In the genomic region with DNA sequence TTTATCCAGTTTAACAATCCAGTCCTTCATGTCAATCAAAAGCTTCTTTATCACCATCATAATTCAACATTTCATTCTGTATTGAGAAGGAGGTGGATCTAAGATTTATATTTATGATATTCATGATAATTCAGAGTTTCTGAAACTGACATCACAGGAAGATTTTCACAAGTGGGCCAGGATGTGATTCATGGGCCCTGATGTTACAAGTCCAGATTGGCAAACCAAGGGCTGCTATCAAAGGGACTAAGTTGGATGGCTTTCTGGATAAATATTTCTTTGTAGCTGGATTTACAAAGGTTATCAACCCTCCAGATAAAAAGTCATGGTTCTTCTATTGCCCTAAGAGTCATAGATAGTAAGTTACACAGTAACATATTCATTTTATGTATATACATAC, we compare ENCODE assay signal across 12 cellular contexts.
"Had no signal": no experiment of that assay in that cellular context is flagged by ENCODE, and none has a peak within 500 bp of the region (broad histone marks: within the 10 kb centered on the region; RNA-seq: fewer than 3 reads in every experiment).

No MANE protein-coding gene starts in this region.

- H3K4me1 ChIP-seq: heart left ventricle, transverse colon had no signal

- H3K9me3 ChIP-seq: heart left ventricle, neutrophil, stomach, thoracic aorta, transverse colon had no signal

- H3K4me3 ChIP-seq: heart left ventricle, skin epidermis, stomach, thoracic aorta, transverse colon had no signal

- ATAC-seq: foreskin keratinocyte; heart left ventricle; naive thymus-derived CD8-positive, alpha-beta T cell; sciatic nerve had no signal

- DNase-seq: heart left ventricle; hippocampal formation; naive thymus-derived CD8-positive, alpha-beta T cell; stimulated activated naive CD4-positive, alpha-beta T cell; stomach; substantia nigra; transverse colon had no signal

- H3K27ac ChIP-seq: foreskin keratinocyte, heart left ventricle, neutrophil, skin epidermis, stomach, thoracic aorta, transverse colon had no signal

- H3K27me3 ChIP-seq: foreskin keratinocyte, heart left ventricle, neutrophil, stomach, transverse colon had no signal

- H3K36me3 ChIP-seq: heart left ventricle, neutrophil, stomach, thoracic aorta, transverse colon had no signal
